ENCODE assay signal across 16 cellular contexts in genomic region chr3:112353365-112353764, GRCh38. TPM values are rescaled to one million over a fixed set of nuclear protein-coding genes. Genes with fewer than 3 reads are reported as not detected.
DNase-seq lines count a peak whose midpoint lies in the region; ATAC-seq, FAIRE-seq and TF ChIP-seq lines count a peak whose summit lies in the region.
"Had no signal": no experiment of that assay in that cellular context is flagged by ENCODE, and none has a peak within 500 bp of the region (broad histone marks: within the 10 kb centered on the region; RNA-seq: fewer than 3 reads in every experiment).

No MANE protein-coding gene starts in this region.

- FAIRE-seq in endothelial cell of umbilical vein (lab: Jason Lieb, UNC), result peak; percentile 4
- FAIRE-seq: G401.6 had no signal

- H3K27me3 ChIP-seq in endothelial cell of umbilical vein (ENCODE audit: control insufficient read depth in 2 of 2, insufficient read depth in 2 of 2, low read length in 2 of 2), result no peaks in the 10 kb centered on the region
- H3K27me3 ChIP-seq: SJSA1 had no signal

- peaks cover 62% of the 10 kb centered on the region for H3K36me3 Mint-ChIP-seq in activated naive CD4-positive, alpha-beta T cell treated with anti-CD3 and anti-CD28 coated beads for 36 hours (ENCODE audit: low read depth)
- peaks cover 27 to 69% of the 10 kb centered on the region in 2 donors for H3K36me3 Mint-ChIP-seq in activated naive CD4-positive, alpha-beta T cell treated with anti-CD3 and anti-CD28 coated beads, Interleukin-2, amount 50 U/mL, for 72 hours
- H3K36me3 Mint-ChIP-seq in IgD-negative memory B cell (peaks cover 8% of the 10 kb centered on the region), neural crest cell (ENCODE audit: low read depth) (peaks cover 33% of the 10 kb centered on the region)

- H3K79me2 ChIP-seq in endothelial cell of umbilical vein (ENCODE audit: control insufficient read depth, insufficient read depth, low read length), result no peaks in the 10 kb centered on the region

- H2AFZ ChIP-seq in endothelial cell of umbilical vein (ENCODE audit: low read depth, low read length), result no peak overlapping the region

- no peaks in the 10 kb centered on the region for H3K9me3 ChIP-seq in endothelial cell of umbilical vein (replicated peaks; ENCODE audit: control insufficient read depth, insufficient read depth, low read length)
- H3K9me3 ChIP-seq: SJSA1 had no signal

- H3K27me3 Mint-ChIP-seq in activated naive CD4-positive, alpha-beta T cell treated with anti-CD3 and anti-CD28 coated beads for 36 hours (ENCODE audit: low read depth), result no peaks in the 10 kb centered on the region
- H3K27me3 Mint-ChIP-seq in IgD-negative memory B cell, result no peaks in the 10 kb centered on the region
- H3K27me3 Mint-ChIP-seq in neural crest cell (ENCODE audit: low read depth), result no peaks in the 10 kb centered on the region
- H3K27me3 Mint-ChIP-seq: B cell had no signal

- no TSS peak for BruUV-seq in endothelial cell of umbilical vein (replicated peaks; lab: Mats Ljungman, UMichigan)

- no peak for TF ChIP-seq POLR2A in endothelial cell of umbilical vein (IDR thresholded peaks at IDR 0.05; ENCODE audit: low read depth, low read length)

- intact Hi-C loops in activated naive CD4-positive, alpha-beta T cell treated with anti-CD3 and anti-CD28 coated beads for 36 hours (cut with micrococcal nuclease), result no loop called here
- intact Hi-C loops in endothelial cell of umbilical vein (cut with micrococcal nuclease), result loop anchor here (1.0 kb wide), 2 partner anchors 38 to 42 kb away; no protein-coding TSS in a partner anchor

- no peaks in the 10 kb centered on the region for H4K20me1 ChIP-seq in endothelial cell of umbilical vein (replicated peaks; ENCODE audit: control insufficient read depth, extremely low read depth, insufficient read depth, low read length)

- TF ChIP-seq CTCF in endothelial cell of umbilical vein (IDR thresholded peaks at IDR 0.05; ENCODE audit: extremely low read depth in 1 of 2, insufficient read depth in 1 of 2, low read depth in 1 of 2, low read length in 2 of 2) (no peak), neural crest cell (conservative IDR thresholded peaks at IDR 0.05) (no peak)

- peaks cover 65% of the 10 kb centered on the region for H3K4me1 Mint-ChIP-seq in activated naive CD4-positive, alpha-beta T cell treated with anti-CD3 and anti-CD28 coated beads for 36 hours (ENCODE audit: low read depth)
- H3K4me1 Mint-ChIP-seq in IgD-negative memory B cell (peaks cover 4 to 15% (median 7%) of the 10 kb centered on the region in 3 donors), neural crest cell (peaks cover 75% of the 10 kb centered on the region)

- no peak for DNase-seq in activated naive CD4-positive, alpha-beta T cell treated with anti-CD3 and anti-CD28 coated beads for 36 hours
- no peak for DNase-seq in activated naive CD4-positive, alpha-beta T cell treated with anti-CD3 and anti-CD28 coated beads, Interleukin-2, amount 50 U/mL, for 72 hours (ENCODE audit: low spot score in 2 of 2)
- DNase-seq in endothelial cell of umbilical vein (ENCODE audit: low read depth, low spot score) (peak; percentile 84), neural crest cell (ENCODE audit: low read depth, low spot score) (no peak), NCI-H2081 (lab: John Stamatoyannopoulos, UW) (no peak), GM19240 (ENCODE audit: insufficient read length, low spot score) (no peak)
- DNase-seq: KBM-7, NCI-H187, NCI-H2227 treated with DMSO at 0.1 percent for 48 hours, NCI-H510A treated with DMSO at 0.1 percent for 48 hours had no signal

- peaks cover 44% of the 10 kb centered on the region for H3K4me1 ChIP-seq in endothelial cell of umbilical vein (ENCODE audit: control insufficient read depth, extremely low read depth, insufficient read depth, low read length)
- H3K4me1 ChIP-seq: SJSA1 had no signal

- H3K27ac ChIP-seq in endothelial cell of umbilical vein (ENCODE audit: insufficient read depth, low read depth, low read length), result peak overlapping the region; percentile 72
- H3K27ac ChIP-seq: SJSA1 had no signal

- no peaks in the 10 kb centered on the region for H3K9me3 Mint-ChIP-seq in activated naive CD4-positive, alpha-beta T cell treated with anti-CD3 and anti-CD28 coated beads for 36 hours
- no peaks in the 10 kb centered on the region for H3K9me3 Mint-ChIP-seq in activated naive CD4-positive, alpha-beta T cell treated with anti-CD3 and anti-CD28 coated beads, Interleukin-2, amount 50 U/mL, for 72 hours
- no peaks in the 10 kb centered on the region for H3K9me3 Mint-ChIP-seq in IgD-negative memory B cell
- H3K9me3 Mint-ChIP-seq in neural crest cell, result no peaks in the 10 kb centered on the region

- H3K4me2 ChIP-seq in endothelial cell of umbilical vein (ENCODE audit: insufficient read depth, low read length), result no peak overlapping the region

- no peak overlapping the region for H3K4me3 ChIP-seq in endothelial cell of umbilical vein (replicated peaks in 1 of 3; ENCODE audit: insufficient read depth in 1 of 3, low read depth in 1 of 3, low read length in 3 of 3)
- H3K4me3 ChIP-seq: SJSA1 had no signal

- H3K9ac ChIP-seq in endothelial cell of umbilical vein (replicated peaks; ENCODE audit: extremely low read depth, insufficient read depth, low read length), result peak overlapping the region; percentile 33

- no peak overlapping the region for H3K4me3 Mint-ChIP-seq in activated naive CD4-positive, alpha-beta T cell treated with anti-CD3 and anti-CD28 coated beads for 36 hours
- H3K4me3 Mint-ChIP-seq in IgD-negative memory B cell, result no peak overlapping the region
- H3K4me3 Mint-ChIP-seq in neural crest cell, result no peak overlapping the region
- H3K4me3 Mint-ChIP-seq: B cell had no signal

- H3K27ac Mint-ChIP-seq in activated naive CD4-positive, alpha-beta T cell treated with anti-CD3 and anti-CD28 coated beads for 36 hours, result peak overlapping the region; percentile 6
- H3K27ac Mint-ChIP-seq in activated naive CD4-positive, alpha-beta T cell treated with anti-CD3 and anti-CD28 coated beads, Interleukin-2, amount 50 U/mL, for 72 hours, result no peak overlapping the region
- peak overlapping the region in 2 of 3 donors; percentile 51 to 67 for H3K27ac Mint-ChIP-seq in IgD-negative memory B cell
- peak overlapping the region; percentile 44 for H3K27ac Mint-ChIP-seq in neural crest cell (ENCODE audit: unreplicated experiment)

- CTCF ChIA-PET in activated naive CD4-positive, alpha-beta T cell treated with anti-CD3 and anti-CD28 coated beads for 36 hours (lab: Charles Lee), result no interaction called here
- CTCF ChIA-PET in endothelial cell of umbilical vein (lab: Charles Lee), result interaction anchor here (0.6 to 1.2 kb wide), 4 partner anchors 20 to 277 kb away, joined by 3 to 4 read pairs (median 3); partner anchors contain the start of genes CD200 and SLC9C1

- H3K9me1 ChIP-seq in endothelial cell of umbilical vein (replicated peaks; ENCODE audit: control insufficient read depth, extremely low read depth, insufficient read depth, low read length), result no peaks in the 10 kb centered on the region

- H3K36me3 ChIP-seq in endothelial cell of umbilical vein (ENCODE audit: control insufficient read depth in 2 of 2, extremely low read depth in 1 of 2, insufficient read depth in 2 of 2, low read length in 2 of 2), result no peaks in the 10 kb centered on the region
- H3K36me3 ChIP-seq: SJSA1 had no signal

- POLR2A ChIA-PET in endothelial cell of umbilical vein (lab: Charles Lee), result interaction anchor here (1.5 kb wide), 1 partner anchor 21 kb away, joined by 8 read pairs; the partner anchor contains the start of gene CD200

- ATAC-seq in activated naive CD4-positive, alpha-beta T cell treated with anti-CD3 and anti-CD28 coated beads, Interleukin-2, amount 50 U/mL, for 72 hours, result no peak
- no peak for ATAC-seq in GM19467 (IDR thresholded peaks at IDR 0.05; ENCODE audit: unreplicated experiment)

- dilution Hi-C loops in endothelial cell of umbilical vein (cut with MboI; ENCODE audit: extremely low pct_ligation_motif_present, low sequenced_read_pairs), result no loop called here

TF ChIP-seq in endothelial cell of umbilical vein, 7 proteins besides CTCF, POLR2A, EP300 and RAD21:
- TF ChIP-seq JUN (IDR thresholded peaks at IDR 0.05; ENCODE audit: borderline replicate concordance, insufficient read depth, insufficient read length, low read depth), result peak; percentile 76
- no peak for TF ChIP-seq MAX (IDR thresholded peaks at IDR 0.05; ENCODE audit: insufficient read depth, insufficient read length)

RNA-seq across cellular contexts. Expression of gene CD200, which starts 20.4 kb away (rescaled TPM):
- total RNA-seq in activated naive CD4-positive, alpha-beta T cell treated with anti-CD3 and anti-CD28 coated beads for 36 hours, result 10 to 100 TPM; 50.0 to 53.6 TPM
- 10 to 100 TPM; 34.5 to 63.3 TPM for total RNA-seq in activated naive CD4-positive, alpha-beta T cell treated with anti-CD3 and anti-CD28 coated beads, Interleukin-2, amount 50 U/mL, for 72 hours
- polyA plus RNA-seq in IgD-negative memory B cell, result 40.9 TPM
- 7.2 and 8.2 TPM in 2 replicates for total RNA-seq in endothelial cell of umbilical vein
- polyA plus RNA-seq in endothelial cell of umbilical vein, result 6.9 and 8.1 TPM in 2 replicates
- 6.7 and 7.6 TPM in 2 replicates for polyA plus RNA-seq in endothelial cell of umbilical vein (2011; cell fraction: cytosol; rRNA removed)
- polyA plus RNA-seq in endothelial cell of umbilical vein (2011; cell fraction: nucleus; rRNA removed), result 9.5 and 9.8 TPM in 2 replicates
- polyA plus RNA-seq in endothelial cell of umbilical vein (2012), result 4.0 and 6.1 TPM in 2 replicates
- polyA minus RNA-seq in endothelial cell of umbilical vein, result 8.7 and 10.5 TPM in 2 replicates
- polyA minus RNA-seq in endothelial cell of umbilical vein (2011; cell fraction: cytosol; rRNA and poly(A)+ RNA removed), result not detected
- polyA minus RNA-seq in endothelial cell of umbilical vein (2011; cell fraction: nucleus; rRNA and poly(A)+ RNA removed), result 6.1 and 7.2 TPM in 2 replicates
- total RNA-seq in neural crest cell, result 66.7 and 67.0 TPM in 2 replicates
- total RNA-seq: A172, SJSA1 had no signal

RNA-seq across cellular contexts. Expression of gene SLC9C1, which starts 59.3 kb away (rescaled TPM):
- not detected for total RNA-seq in activated naive CD4-positive, alpha-beta T cell treated with anti-CD3 and anti-CD28 coated beads for 36 hours
- total RNA-seq in activated naive CD4-positive, alpha-beta T cell treated with anti-CD3 and anti-CD28 coated beads, Interleukin-2, amount 50 U/mL, for 72 hours, result not detected
- polyA plus RNA-seq in IgD-negative memory B cell (not detected), endothelial cell of umbilical vein (not detected in 2 replicates)
- total RNA-seq in endothelial cell of umbilical vein (0.09 TPM in 1 of 2 replicates, not detected in the other), neural crest cell (0.42 and 0.55 TPM in 2 replicates)
- 0.01 TPM in 1 of 2 replicates, not detected in the other for polyA plus RNA-seq in endothelial cell of umbilical vein (2011; cell fraction: cytosol; rRNA removed)
- polyA plus RNA-seq in endothelial cell of umbilical vein (2011; cell fraction: nucleus; rRNA removed), result 0.08 and 0.36 TPM in 2 replicates
- not detected in 2 replicates for polyA plus RNA-seq in endothelial cell of umbilical vein (2012)
- 0.32 and 0.63 TPM in 2 replicates for polyA minus RNA-seq in endothelial cell of umbilical vein
- polyA minus RNA-seq in endothelial cell of umbilical vein (2011; cell fraction: cytosol; rRNA and poly(A)+ RNA removed), result not detected
- 0.29 and 0.48 TPM in 2 replicates for polyA minus RNA-seq in endothelial cell of umbilical vein (2011; cell fraction: nucleus; rRNA and poly(A)+ RNA removed)
- total RNA-seq: A172, SJSA1 had no signal

Comparison
In these comparisons a context has a peak if more than half of its experiments do, and no peak if none do; other contexts are left out.
1. H3K27ac Mint-ChIP-seq: peak in activated naive CD4-positive, alpha-beta T cell treated with anti-CD3 and anti-CD28 coated beads for 36 hours (single experiment), IgD-negative memory B cell (2 of 3) and neural crest cell (single experiment); none in activated naive CD4-positive, alpha-beta T cell treated with anti-CD3 and anti-CD28 coated beads, Interleukin-2, amount 50 U/mL, for 72 hours (0 of 2).